Comparison of ENCODE assay signal across 9 cellular contexts in the genomic region with DNA sequence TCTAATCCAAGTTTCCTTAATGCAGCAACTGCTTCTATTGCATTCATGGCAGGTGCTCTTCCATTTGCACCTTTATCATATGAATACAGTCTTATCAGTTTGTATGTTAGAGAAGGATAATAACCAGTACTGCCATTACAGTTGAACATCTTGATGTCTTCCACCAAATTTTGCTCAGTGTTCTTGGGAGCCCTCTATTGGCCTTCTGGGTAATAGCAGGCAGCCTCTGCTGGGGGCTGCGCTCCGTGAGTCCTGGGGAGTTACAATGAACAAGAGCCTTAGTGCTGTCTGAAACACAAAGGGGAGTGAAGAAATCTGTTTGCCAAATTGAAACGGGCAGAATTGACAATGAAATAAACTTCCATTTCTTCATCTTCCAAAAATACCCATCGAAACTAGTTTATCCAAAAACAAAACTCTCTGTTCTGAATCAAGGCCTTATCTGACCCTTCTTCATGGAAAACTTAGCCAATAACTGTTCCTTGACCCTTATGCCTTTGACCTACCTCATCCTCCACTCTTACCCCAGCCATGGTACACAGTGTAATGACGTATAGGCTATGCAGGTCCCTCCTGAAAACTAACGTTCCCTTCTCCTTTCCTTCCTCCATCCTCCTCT.
DNase-seq lines count a peak whose midpoint lies in the region; ATAC-seq, FAIRE-seq and TF ChIP-seq lines count a peak whose summit lies in the region.
"Had no signal": no experiment of that assay in that cellular context is flagged by ENCODE, and none has a peak within 500 bp of the region (broad histone marks: within the 10 kb centered on the region; RNA-seq: fewer than 3 reads in every experiment).

No MANE protein-coding gene starts in this region.

- H3K4me1 ChIP-seq in BE2C (no peaks in the 10 kb centered on the region; the same call in 1 of the 2 replicates), body of pancreas (peaks cover 4% of the 10 kb centered on the region), kidney (ENCODE audit: control insufficient read depth in 1 of 2, insufficient read depth in 1 of 2, low read depth in 1 of 2, low read length in 2 of 2) (no peaks in the 10 kb centered on the region), testis (no peaks in the 10 kb centered on the region)

- H3K27ac ChIP-seq in body of pancreas (no peak overlapping the region), kidney (ENCODE audit: low read depth in 2 of 2, low read length in 2 of 2) (no peak overlapping the region), testis (no peak overlapping the region)

- ATAC-seq in body of pancreas, result peak; percentile 68
- ATAC-seq in GM21381 (IDR thresholded peaks at IDR 0.05; ENCODE audit: unreplicated experiment), result no peak
- ATAC-seq in GM21528 (IDR thresholded peaks at IDR 0.05; ENCODE audit: low FRiP score, unreplicated experiment), result no peak

- no peak overlapping the region for H3K4me3 ChIP-seq in BE2C (ENCODE audit: low read depth, low read length)
- H3K4me3 ChIP-seq in body of pancreas, result no peak overlapping the region
- no peak overlapping the region for H3K4me3 ChIP-seq in kidney (ENCODE audit: low read length in 2 of 2)
- H3K4me3 ChIP-seq in testis, result no peak overlapping the region

- DNase-seq in BE2C, result peak; percentile 42
- no peak for DNase-seq in GM12892 (ENCODE audit: insufficient read length)
- DNase-seq in NCI-H345 treated with DMSO at 0.1 percent for 48 hours (lab: John Stamatoyannopoulos, UW; ENCODE audit: unreplicated experiment), result peak; percentile 56
- peak; percentile 16 to 40 (median 26) for DNase-seq in body of pancreas
- DNase-seq in kidney, result no peak
- peak; percentile 49 for DNase-seq in testis

- peak; percentile 9 for FAIRE-seq in GM12892 (lab: Jason Lieb, UNC)
- no peak for FAIRE-seq in kidney (lab: Jason Lieb, UNC)
- FAIRE-seq: frontal cortex had no signal

- H3K36me3 ChIP-seq in BE2C (no peaks in the 10 kb centered on the region), body of pancreas (replicated peaks in 1 of 2; ENCODE audit: insufficient read depth in 1 of 2, low read depth in 2 of 2) (no peaks in the 10 kb centered on the region), kidney (ENCODE audit: control insufficient read depth in 1 of 2, insufficient read depth in 2 of 2, low read length in 2 of 2) (no peaks in the 10 kb centered on the region), testis (ENCODE audit: low read depth, missing control alignments) (no peaks in the 10 kb centered on the region)

- 39 to 41% methylated on average over 6 of the region's 6 CpGs for WGBS in body of pancreas, 2 donors
- WGBS in testis, 2 donors, result 32 to 39% methylated on average over 6 of the region's 6 CpGs

- H3K27me3 ChIP-seq in BE2C (no peaks in the 10 kb centered on the region), body of pancreas (no peaks in the 10 kb centered on the region), testis (no peaks in the 10 kb centered on the region)

- TF ChIP-seq CTCF in BE2C (IDR thresholded peaks at IDR 0.05; ENCODE audit: low read depth, low read length) (peak; percentile 97), body of pancreas (IDR thresholded peaks at IDR 0.05) (peak; percentile 62 to 89 (median 83)), kidney (IDR thresholded peaks at IDR 0.05; ENCODE audit: borderline replicate concordance, extremely low read depth, insufficient read depth) (peak; percentile 66), testis (IDR thresholded peaks at IDR 0.05) (peak; percentile 60 to 81 (median 67))

- no peak overlapping the region for H3K9ac ChIP-seq in kidney (ENCODE audit: low read length in 2 of 2)

- intact Hi-C loops in body of pancreas (cut with DNase I) (loop anchor here (10.0 kb wide), 1 partner anchor 527 kb away; no protein-coding TSS in a partner anchor), kidney (cut with DNase I) (no loop called here), testis (cut with DNase I; ENCODE audit: low total_unique reads) (no loop called here)

- H3K9me3 ChIP-seq in BE2C (no peaks in the 10 kb centered on the region), body of pancreas (no peaks in the 10 kb centered on the region), kidney (ENCODE audit: control insufficient read depth in 1 of 2, low read length in 2 of 2) (peaks cover 3 to 5% of the 10 kb centered on the region in 2 donors), testis (no peaks in the 10 kb centered on the region)

- TF ChIP-seq POLR2A in GM12892 (IDR thresholded peaks at IDR 0.05; ENCODE audit: low read depth, low read length) (no peak), body of pancreas (IDR thresholded peaks at IDR 0.05) (no peak), testis (IDR thresholded peaks at IDR 0.05) (no peak)

Comparison
In these comparisons a context has a peak if more than half of its experiments do, and no peak if none do; other contexts are left out.
1. DNase-seq: peak in BE2C (single experiment), NCI-H345 treated with DMSO at 0.1 percent for 48 hours (single experiment), body of pancreas (4 of 4) and testis (single experiment); none in GM12892 (single experiment) and kidney (single experiment).
2. Peak in every context shown above with its lines, with median percentiles within 50 percentile points of each other: CTCF ChIP-seq.